ENCODE assay signal across 10 cellular contexts in genomic region chr5:110086658-110087388, GRCh38.
DNase-seq lines count a peak whose midpoint lies in the region; TF ChIP-seq lines count a peak whose summit lies in the region.
"Had no signal": no experiment of that assay in that cellular context is flagged by ENCODE, and none has a peak within 500 bp of the region (broad histone marks: within the 10 kb centered on the region; RNA-seq: fewer than 3 reads in every experiment).

No MANE protein-coding gene starts in this region.

- peaks cover 43% of the 10 kb centered on the region for H3K4me1 Mint-ChIP-seq in activated naive CD4-positive, alpha-beta T cell treated with anti-CD3 and anti-CD28 coated beads, Interleukin-2, amount 50 U/mL, for 24 hours

- H3K4me1 ChIP-seq in esophagus squamous epithelium = peaks cover 0 to 26% (median 0%) of the 10 kb centered on the region in 3 donors

- no peaks in the 10 kb centered on the region for H3K36me3 Mint-ChIP-seq in activated naive CD4-positive, alpha-beta T cell treated with anti-CD3 and anti-CD28 coated beads, Interleukin-2, amount 50 U/mL, for 24 hours
- H3K36me3 Mint-ChIP-seq: CD8-positive, alpha-beta memory T cell had no signal

- H3K4me3 Mint-ChIP-seq in activated naive CD4-positive, alpha-beta T cell treated with anti-CD3 and anti-CD28 coated beads, Interleukin-2, amount 50 U/mL, for 24 hours = peak overlapping the region; percentile 49
- H3K4me3 Mint-ChIP-seq: CD8-positive, alpha-beta memory T cell had no signal

- H3K9me3 Mint-ChIP-seq in activated naive CD4-positive, alpha-beta T cell treated with anti-CD3 and anti-CD28 coated beads, Interleukin-2, amount 50 U/mL, for 24 hours = no peaks in the 10 kb centered on the region
- H3K9me3 Mint-ChIP-seq: CD8-positive, alpha-beta memory T cell had no signal

- peak overlapping the region; percentile 95 for H3K27ac Mint-ChIP-seq in activated naive CD4-positive, alpha-beta T cell treated with anti-CD3 and anti-CD28 coated beads, Interleukin-2, amount 50 U/mL, for 24 hours

- H3K27me3 ChIP-seq in esophagus squamous epithelium = no peaks in the 10 kb centered on the region

- WGBS in esophagus squamous epithelium, 2 donors = 52 to 57% methylated on average over 6 of the region's 6 CpGs

- no peaks in the 10 kb centered on the region for H3K27me3 Mint-ChIP-seq in activated naive CD4-positive, alpha-beta T cell treated with anti-CD3 and anti-CD28 coated beads, Interleukin-2, amount 50 U/mL, for 24 hours

- no peaks in the 10 kb centered on the region for H3K9me3 ChIP-seq in esophagus squamous epithelium

- intact Hi-C loops in esophagus squamous epithelium (cut with DNase I) = no loop called here

- no peak for TF ChIP-seq POLR2A in esophagus squamous epithelium (IDR thresholded peaks at IDR 0.05)

- H3K36me3 ChIP-seq in esophagus squamous epithelium = no peaks in the 10 kb centered on the region

- DNase-seq in activated CD8-positive, alpha-beta memory T cell treated with anti-CD3 and anti-CD28 coated beads for 4 hours (ENCODE audit: low read depth in 2 of 2) = peak; percentile 3 to 15
- no peak for DNase-seq in activated CD8-positive, alpha-beta memory T cell treated with anti-CD3 and anti-CD28 coated beads for 24 hours
- peak; percentile 35 for DNase-seq in medulla oblongata (ENCODE audit: extremely low spot score)
- DNase-seq in superior temporal gyrus (ENCODE audit: extremely low spot score) = peak; percentile 51
- DNase-seq in NCI-H526 (lab: John Stamatoyannopoulos, UW) = no peak
- no peak for DNase-seq in HuH-7.5 (ENCODE audit: low spot score)
- no peak for DNase-seq in esophagus squamous epithelium (lab: John Stamatoyannopoulos, UW)

- no peak overlapping the region for H3K27ac ChIP-seq in esophagus squamous epithelium

- no peak for TF ChIP-seq CTCF in esophagus squamous epithelium (IDR thresholded peaks at IDR 0.05)

- H3K4me3 ChIP-seq in esophagus squamous epithelium = no peak overlapping the region
- H3K4me3 ChIP-seq: K562 had no signal

Comparison
In these comparisons a context has a peak if more than half of its experiments do, and no peak if none do; other contexts are left out.
1. DNase-seq: peak in activated CD8-positive, alpha-beta memory T cell treated with anti-CD3 and anti-CD28 coated beads for 4 hours (2 of 2), medulla oblongata (single experiment) and superior temporal gyrus (single experiment); none in activated CD8-positive, alpha-beta memory T cell treated with anti-CD3 and anti-CD28 coated beads for 24 hours (single experiment), NCI-H526 (0 of 2), HuH-7.5 (single experiment) and esophagus squamous epithelium (single experiment).